Comparison of ENCODE assay signal across 2 cellular contexts in the genomic region with DNA sequence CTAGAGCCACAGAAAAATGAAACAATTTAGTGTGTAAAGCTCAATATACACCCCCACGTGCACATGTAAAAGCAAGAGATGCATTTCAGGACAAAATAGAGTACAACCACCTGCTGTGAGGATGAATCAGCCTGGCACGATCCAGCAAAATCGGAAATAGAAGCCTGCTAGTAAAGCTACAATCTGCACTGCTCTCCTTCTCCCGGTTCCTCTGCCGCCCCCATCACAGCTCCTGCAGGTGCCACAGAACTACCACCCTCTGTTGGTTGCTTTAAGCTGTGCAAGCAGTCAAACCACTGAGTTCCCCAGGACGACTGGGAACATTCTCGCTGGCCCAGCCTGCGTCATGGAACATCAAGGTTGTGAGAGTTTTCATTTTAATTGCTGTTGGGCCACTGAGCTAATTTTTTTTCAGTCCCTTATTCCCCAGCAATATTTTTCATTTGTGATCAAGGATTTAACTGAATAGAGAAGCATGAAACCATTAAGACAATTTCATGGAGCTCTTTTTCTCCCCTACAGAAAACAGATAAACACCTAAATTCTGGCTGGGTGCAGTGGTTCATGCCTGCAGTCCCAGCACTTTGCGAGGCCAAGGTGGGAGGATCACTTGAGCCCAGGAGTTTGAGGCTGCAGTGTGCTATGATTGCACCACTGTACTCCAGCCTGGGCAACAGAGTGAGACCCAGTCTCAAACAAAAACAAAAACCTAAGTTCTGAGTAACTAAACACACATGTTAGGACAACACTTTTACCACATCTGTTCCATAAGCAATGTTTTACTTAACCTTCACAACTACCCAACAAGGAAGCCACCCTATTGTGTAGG.
TF ChIP-seq lines count a peak whose summit lies in the region.

No MANE protein-coding gene starts in this region.

TF ChIP-seq in A549, 52 proteins besides CTCF, POLR2A, EP300 and RAD21 (continued from another document):
- TF ChIP-seq, protein P1, sequence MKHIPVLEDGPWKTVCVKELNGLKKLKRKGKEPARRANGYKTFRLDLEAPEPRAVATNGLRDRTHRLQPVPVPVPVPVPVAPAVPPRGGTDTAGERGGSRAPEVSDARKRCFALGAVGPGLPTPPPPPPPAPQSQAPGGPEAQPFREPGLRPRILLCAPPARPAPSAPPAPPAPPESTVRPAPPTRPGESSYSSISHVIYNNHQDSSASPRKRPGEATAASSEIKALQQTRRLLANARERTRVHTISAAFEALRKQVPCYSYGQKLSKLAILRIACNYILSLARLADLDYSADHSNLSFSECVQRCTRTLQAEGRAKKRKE (CRISPR knock-in tag; IDR thresholded peaks at IDR 0.05; ENCODE audit: low read depth): no peak

TF ChIP-seq in HepG2, 621 proteins besides CTCF, POLR2A, EP300 and RAD21 (continued from another document and continues in another):
- TF ChIP-seq, protein P2, sequence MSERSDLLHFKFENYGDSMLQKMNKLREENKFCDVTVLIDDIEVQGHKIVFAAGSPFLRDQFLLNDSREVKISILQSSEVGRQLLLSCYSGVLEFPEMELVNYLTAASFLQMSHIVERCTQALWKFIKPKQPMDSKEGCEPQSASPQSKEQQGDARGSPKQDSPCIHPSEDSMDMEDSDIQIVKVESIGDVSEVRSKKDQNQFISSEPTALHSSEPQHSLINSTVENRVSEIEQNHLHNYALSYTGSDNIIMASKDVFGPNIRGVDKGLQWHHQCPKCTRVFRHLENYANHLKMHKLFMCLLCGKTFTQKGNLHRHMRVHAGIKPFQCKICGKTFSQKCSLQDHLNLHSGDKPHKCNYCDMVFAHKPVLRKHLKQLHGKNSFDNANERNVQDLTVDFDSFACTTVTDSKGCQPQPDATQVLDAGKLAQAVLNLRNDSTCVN (CRISPR knock-in tag; IDR thresholded peaks at IDR 0.05; ENCODE audit: borderline replicate concordance): 0 out of 2 replicates have a peak, but pooled peaks have one; percentile 14
- TF ChIP-seq, protein P3, sequence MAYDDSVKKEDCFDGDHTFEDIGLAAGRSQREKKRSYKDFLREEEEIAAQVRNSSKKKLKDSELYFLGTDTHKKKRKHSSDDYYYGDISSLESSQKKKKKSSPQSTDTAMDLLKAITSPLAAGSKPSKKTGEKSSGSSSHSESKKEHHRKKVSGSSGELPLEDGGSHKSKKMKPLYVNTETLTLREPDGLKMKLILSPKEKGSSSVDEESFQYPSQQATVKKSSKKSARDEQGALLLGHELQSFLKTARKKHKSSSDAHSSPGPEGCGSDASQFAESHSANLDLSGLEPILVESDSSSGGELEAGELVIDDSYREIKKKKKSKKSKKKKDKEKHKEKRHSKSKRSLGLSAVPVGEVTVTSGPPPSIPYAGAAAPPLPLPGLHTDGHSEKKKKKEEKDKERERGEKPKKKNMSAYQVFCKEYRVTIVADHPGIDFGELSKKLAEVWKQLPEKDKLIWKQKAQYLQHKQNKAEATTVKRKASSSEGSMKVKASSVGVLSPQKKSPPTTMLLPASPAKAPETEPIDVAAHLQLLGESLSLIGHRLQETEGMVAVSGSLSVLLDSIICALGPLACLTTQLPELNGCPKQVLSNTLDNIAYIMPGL (CRISPR knock-in tag; IDR thresholded peaks at IDR 0.05; ENCODE audit: borderline replicate concordance in 1 of 2, low read depth in 1 of 2): peak; percentile 38 to 51; a peak in 1 of 4 replicates
- TF ChIP-seq ARNT2 (CRISPR knock-in tag; IDR thresholded peaks at IDR 0.05; ENCODE audit: low read depth) (no peak), IRF2 (CRISPR knock-in tag; IDR thresholded peaks at IDR 0.05) (peak; percentile 25; the same call in 1 of the 2 replicates), SAP130 (CRISPR knock-in tag; IDR thresholded peaks at IDR 0.05; ENCODE audit: low read depth) (0 out of 2 replicates have a peak, but pooled peaks have one; percentile 14), GATAD2A (CRISPR knock-in tag; IDR thresholded peaks at IDR 0.05) (peak; percentile 39; the same call in 1 of the 2 replicates), MAZ (IDR thresholded peaks at IDR 0.05; ENCODE audit: borderline replicate concordance, low read depth, low read length) (0 out of 2 replicates have a peak, but pooled peaks have one; percentile 42), MAZ (CRISPR knock-in tag; IDR thresholded peaks at IDR 0.05; ENCODE audit: low read depth) (0 out of 2 replicates have a peak, but pooled peaks have one; percentile 27), KLF11 (CRISPR knock-in tag; IDR thresholded peaks at IDR 0.05) (0 out of 2 replicates have a peak, but pooled peaks have one; percentile 30), TSC22D2 (CRISPR knock-in tag; IDR thresholded peaks at IDR 0.05; ENCODE audit: borderline replicate concordance) (peak; percentile 34; the same call in 1 of the 2 replicates), TOE1 (CRISPR knock-in tag; IDR thresholded peaks at IDR 0.05) (no peak), ADNP (CRISPR knock-in tag; IDR thresholded peaks at IDR 0.05) (no peak), FOSL2 (CRISPR knock-in tag; IDR thresholded peaks at IDR 0.05) (peak; percentile 23; the same call in 1 of the 2 replicates), ZSCAN31 (CRISPR knock-in tag; IDR thresholded peaks at IDR 0.05; ENCODE audit: low read depth) (no peak), ELF4 (CRISPR knock-in tag; IDR thresholded peaks at IDR 0.05; ENCODE audit: borderline replicate concordance) (no peak), CHD2 (IDR thresholded peaks at IDR 0.05; ENCODE audit: low read depth, low read length) (no peak), TBP (CRISPR knock-in tag; IDR thresholded peaks at IDR 0.05) (no peak), FOSL1 (CRISPR knock-in tag; IDR thresholded peaks at IDR 0.05; ENCODE audit: borderline replicate concordance) (no peak), GATAD1 (CRISPR knock-in tag; IDR thresholded peaks at IDR 0.05) (no peak), SALL1 (CRISPR knock-in tag; IDR thresholded peaks at IDR 0.05) (peak; percentile 36; the same call in 1 of the 2 replicates), ZNF496 (CRISPR knock-in tag; IDR thresholded peaks at IDR 0.05; ENCODE audit: insufficient replicate concordance) (no peak), TP53 (CRISPR knock-in tag; conservative IDR thresholded peaks at IDR 0.05) (no peak), RXRB (CRISPR knock-in tag; IDR thresholded peaks at IDR 0.05; ENCODE audit: borderline replicate concordance) (0 out of 2 replicates have a peak, but pooled peaks have one; percentile 34), XRCC5 (optimal IDR thresholded peaks at IDR 0.05; ENCODE audit: low read length) (peak; percentile 88), HNRNPL (IDR thresholded peaks at IDR 0.05; ENCODE audit: low read depth, low read length) (no peak)
- TF ChIP-seq, protein P4, sequence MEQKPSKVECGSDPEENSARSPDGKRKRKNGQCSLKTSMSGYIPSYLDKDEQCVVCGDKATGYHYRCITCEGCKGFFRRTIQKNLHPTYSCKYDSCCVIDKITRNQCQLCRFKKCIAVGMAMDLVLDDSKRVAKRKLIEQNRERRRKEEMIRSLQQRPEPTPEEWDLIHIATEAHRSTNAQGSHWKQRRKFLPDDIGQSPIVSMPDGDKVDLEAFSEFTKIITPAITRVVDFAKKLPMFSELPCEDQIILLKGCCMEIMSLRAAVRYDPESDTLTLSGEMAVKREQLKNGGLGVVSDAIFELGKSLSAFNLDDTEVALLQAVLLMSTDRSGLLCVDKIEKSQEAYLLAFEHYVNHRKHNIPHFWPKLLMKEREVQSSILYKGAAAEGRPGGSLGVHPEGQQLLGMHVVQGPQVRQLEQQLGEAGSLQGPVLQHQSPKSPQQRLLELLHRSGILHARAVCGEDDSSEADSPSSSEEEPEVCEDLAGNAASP (CRISPR knock-in tag; IDR thresholded peaks at IDR 0.05; ENCODE audit: borderline replicate concordance): 0 out of 2 replicates have a peak, but pooled peaks have one; percentile 27
- TF ChIP-seq, protein P5, sequence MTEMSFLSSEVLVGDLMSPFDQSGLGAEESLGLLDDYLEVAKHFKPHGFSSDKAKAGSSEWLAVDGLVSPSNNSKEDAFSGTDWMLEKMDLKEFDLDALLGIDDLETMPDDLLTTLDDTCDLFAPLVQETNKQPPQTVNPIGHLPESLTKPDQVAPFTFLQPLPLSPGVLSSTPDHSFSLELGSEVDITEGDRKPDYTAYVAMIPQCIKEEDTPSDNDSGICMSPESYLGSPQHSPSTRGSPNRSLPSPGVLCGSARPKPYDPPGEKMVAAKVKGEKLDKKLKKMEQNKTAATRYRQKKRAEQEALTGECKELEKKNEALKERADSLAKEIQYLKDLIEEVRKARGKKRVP (CRISPR knock-in tag; IDR thresholded peaks at IDR 0.05): no peak
- TF ChIP-seq, protein P6, sequence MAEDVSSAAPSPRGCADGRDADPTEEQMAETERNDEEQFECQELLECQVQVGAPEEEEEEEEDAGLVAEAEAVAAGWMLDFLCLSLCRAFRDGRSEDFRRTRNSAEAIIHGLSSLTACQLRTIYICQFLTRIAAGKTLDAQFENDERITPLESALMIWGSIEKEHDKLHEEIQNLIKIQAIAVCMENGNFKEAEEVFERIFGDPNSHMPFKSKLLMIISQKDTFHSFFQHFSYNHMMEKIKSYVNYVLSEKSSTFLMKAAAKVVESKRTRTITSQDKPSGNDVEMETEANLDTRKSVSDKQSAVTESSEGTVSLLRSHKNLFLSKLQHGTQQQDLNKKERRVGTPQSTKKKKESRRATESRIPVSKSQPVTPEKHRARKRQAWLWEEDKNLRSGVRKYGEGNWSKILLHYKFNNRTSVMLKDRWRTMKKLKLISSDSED (CRISPR knock-in tag; IDR thresholded peaks at IDR 0.05): no peak
- TF ChIP-seq, protein P7, sequence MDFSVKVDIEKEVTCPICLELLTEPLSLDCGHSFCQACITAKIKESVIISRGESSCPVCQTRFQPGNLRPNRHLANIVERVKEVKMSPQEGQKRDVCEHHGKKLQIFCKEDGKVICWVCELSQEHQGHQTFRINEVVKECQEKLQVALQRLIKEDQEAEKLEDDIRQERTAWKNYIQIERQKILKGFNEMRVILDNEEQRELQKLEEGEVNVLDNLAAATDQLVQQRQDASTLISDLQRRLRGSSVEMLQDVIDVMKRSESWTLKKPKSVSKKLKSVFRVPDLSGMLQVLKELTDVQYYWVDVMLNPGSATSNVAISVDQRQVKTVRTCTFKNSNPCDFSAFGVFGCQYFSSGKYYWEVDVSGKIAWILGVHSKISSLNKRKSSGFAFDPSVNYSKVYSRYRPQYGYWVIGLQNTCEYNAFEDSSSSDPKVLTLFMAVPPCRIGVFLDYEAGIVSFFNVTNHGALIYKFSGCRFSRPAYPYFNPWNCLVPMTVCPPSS (IDR thresholded peaks at IDR 0.05): no peak
- TF ChIP-seq, protein P8, sequence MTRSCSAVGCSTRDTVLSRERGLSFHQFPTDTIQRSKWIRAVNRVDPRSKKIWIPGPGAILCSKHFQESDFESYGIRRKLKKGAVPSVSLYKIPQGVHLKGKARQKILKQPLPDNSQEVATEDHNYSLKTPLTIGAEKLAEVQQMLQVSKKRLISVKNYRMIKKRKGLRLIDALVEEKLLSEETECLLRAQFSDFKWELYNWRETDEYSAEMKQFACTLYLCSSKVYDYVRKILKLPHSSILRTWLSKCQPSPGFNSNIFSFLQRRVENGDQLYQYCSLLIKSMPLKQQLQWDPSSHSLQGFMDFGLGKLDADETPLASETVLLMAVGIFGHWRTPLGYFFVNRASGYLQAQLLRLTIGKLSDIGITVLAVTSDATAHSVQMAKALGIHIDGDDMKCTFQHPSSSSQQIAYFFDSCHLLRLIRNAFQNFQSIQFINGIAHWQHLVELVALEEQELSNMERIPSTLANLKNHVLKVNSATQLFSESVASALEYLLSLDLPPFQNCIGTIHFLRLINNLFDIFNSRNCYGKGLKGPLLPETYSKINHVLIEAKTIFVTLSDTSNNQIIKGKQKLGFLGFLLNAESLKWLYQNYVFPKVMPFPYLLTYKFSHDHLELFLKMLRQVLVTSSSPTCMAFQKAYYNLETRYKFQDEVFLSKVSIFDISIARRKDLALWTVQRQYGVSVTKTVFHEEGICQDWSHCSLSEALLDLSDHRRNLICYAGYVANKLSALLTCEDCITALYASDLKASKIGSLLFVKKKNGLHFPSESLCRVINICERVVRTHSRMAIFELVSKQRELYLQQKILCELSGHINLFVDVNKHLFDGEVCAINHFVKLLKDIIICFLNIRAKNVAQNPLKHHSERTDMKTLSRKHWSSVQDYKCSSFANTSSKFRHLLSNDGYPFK (CRISPR knock-in tag; IDR thresholded peaks at IDR 0.05; ENCODE audit: borderline replicate concordance): 0 out of 2 replicates have a peak, but pooled peaks have one; percentile 8
- TF ChIP-seq, protein P9, sequence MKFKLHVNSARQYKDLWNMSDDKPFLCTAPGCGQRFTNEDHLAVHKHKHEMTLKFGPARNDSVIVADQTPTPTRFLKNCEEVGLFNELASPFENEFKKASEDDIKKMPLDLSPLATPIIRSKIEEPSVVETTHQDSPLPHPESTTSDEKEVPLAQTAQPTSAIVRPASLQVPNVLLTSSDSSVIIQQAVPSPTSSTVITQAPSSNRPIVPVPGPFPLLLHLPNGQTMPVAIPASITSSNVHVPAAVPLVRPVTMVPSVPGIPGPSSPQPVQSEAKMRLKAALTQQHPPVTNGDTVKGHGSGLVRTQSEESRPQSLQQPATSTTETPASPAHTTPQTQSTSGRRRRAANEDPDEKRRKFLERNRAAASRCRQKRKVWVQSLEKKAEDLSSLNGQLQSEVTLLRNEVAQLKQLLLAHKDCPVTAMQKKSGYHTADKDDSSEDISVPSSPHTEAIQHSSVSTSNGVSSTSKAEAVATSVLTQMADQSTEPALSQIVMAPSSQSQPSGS (CRISPR knock-in tag; IDR thresholded peaks at IDR 0.05): 0 out of 2 replicates have a peak, but pooled peaks have one; percentile 17
- TF ChIP-seq, protein P10, sequence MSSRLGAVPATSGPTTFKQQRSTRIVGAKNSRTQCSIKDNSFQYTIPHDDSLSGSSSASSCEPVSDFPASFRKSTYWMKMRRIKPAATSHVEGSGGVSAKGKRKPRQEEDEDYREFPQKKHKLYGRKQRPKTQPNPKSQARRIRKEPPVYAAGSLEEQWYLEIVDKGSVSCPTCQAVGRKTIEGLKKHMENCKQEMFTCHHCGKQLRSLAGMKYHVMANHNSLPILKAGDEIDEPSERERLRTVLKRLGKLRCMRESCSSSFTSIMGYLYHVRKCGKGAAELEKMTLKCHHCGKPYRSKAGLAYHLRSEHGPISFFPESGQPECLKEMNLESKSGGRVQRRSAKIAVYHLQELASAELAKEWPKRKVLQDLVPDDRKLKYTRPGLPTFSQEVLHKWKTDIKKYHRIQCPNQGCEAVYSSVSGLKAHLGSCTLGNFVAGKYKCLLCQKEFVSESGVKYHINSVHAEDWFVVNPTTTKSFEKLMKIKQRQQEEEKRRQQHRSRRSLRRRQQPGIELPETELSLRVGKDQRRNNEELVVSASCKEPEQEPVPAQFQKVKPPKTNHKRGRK (CRISPR knock-in tag; IDR thresholded peaks at IDR 0.05): no peak
